ENCODE assay signal across 8 cellular contexts in genomic region chr19:1854542-1855039, GRCh38. TPM values are rescaled to one million over a fixed set of nuclear protein-coding genes. Genes with fewer than 3 reads are reported as not detected.
DNase-seq lines count a peak whose midpoint lies in the region; ATAC-seq, FAIRE-seq and TF ChIP-seq lines count a peak whose summit lies in the region.

No MANE protein-coding gene starts in this region.

- ATAC-seq in A549 (no peak), HG02798 (IDR thresholded peaks at IDR 0.05; ENCODE audit: poor library complexity, unreplicated experiment) (no peak), HG03520 (IDR thresholded peaks at IDR 0.05; ENCODE audit: unreplicated experiment) (no peak)

- intact Hi-C loops in mammary epithelial cell (cut with micrococcal nuclease): no loop called here

- no TSS peak for BruUV-seq in mammary epithelial cell (replicated peaks; lab: Mats Ljungman, UMichigan)

- H4K20me1 ChIP-seq in Loucy (ENCODE audit: insufficient read depth, low read length, poor library complexity, severe bottlenecking) (peaks cover 38% of the 10 kb centered on the region), mammary epithelial cell (ENCODE audit: insufficient read depth, low read length) (peaks cover 7% of the 10 kb centered on the region)

- H4K8ac ChIP-seq in mesenchymal stem cell (ENCODE audit: low read length): peak overlapping the region; percentile 96

- H3K23ac ChIP-seq in mesenchymal stem cell (ENCODE audit: low read length in 2 of 2): peak overlapping the region in 1 of 2 experiments; percentile 67

- H3K79me1 ChIP-seq in mesenchymal stem cell (replicated peaks; ENCODE audit: low read length, poor library complexity, severe bottlenecking): peaks cover 21% of the 10 kb centered on the region

- no peak for TF ChIP-seq RAD21 in A549 (conservative IDR thresholded peaks at IDR 0.05 in 1 of 2, IDR thresholded peaks at IDR 0.05 in 1 of 2)

- H2BK5ac ChIP-seq in mesenchymal stem cell (ENCODE audit: low read depth, low read length, poor library complexity, severe bottlenecking): no peak overlapping the region

- H3K4me1 ChIP-seq in A549: peaks cover 71% of the 10 kb centered on the region
- peaks cover 19% of the 10 kb centered on the region for H3K4me1 ChIP-seq in Loucy (ENCODE audit: insufficient read depth, low read length, poor library complexity, severe bottlenecking)
- peaks cover 67% of the 10 kb centered on the region for H3K4me1 ChIP-seq in mammary epithelial cell (ENCODE audit: insufficient read depth, low read length)
- peaks cover 66% of the 10 kb centered on the region for H3K4me1 ChIP-seq in mesenchymal stem cell (ENCODE audit: control insufficient read depth, insufficient read depth, low read depth, low read length)

- H3K4me3 ChIP-seq in A549 (peak overlapping the region; percentile 30; the same call in 2 of the 3 replicates), Loucy (ENCODE audit: low read length, poor library complexity, severe bottlenecking) (peak overlapping the region; percentile 31), mammary epithelial cell (replicated peaks in 1 of 3; ENCODE audit: insufficient read depth in 1 of 3, low read depth in 2 of 3, low read length in 3 of 3) (peak overlapping the region; percentile 45 to 48 (median 47)), mesenchymal stem cell (ENCODE audit: insufficient read depth in 1 of 2, low read depth in 1 of 2, low read length in 2 of 2) (peak overlapping the region in 1 of 2 experiments; percentile 44)

- no peak for TF ChIP-seq EP300 in A549 (IDR thresholded peaks at IDR 0.05)

- H3K27ac ChIP-seq in A549: peak overlapping the region; percentile 85 to 100
- H3K27ac ChIP-seq in mammary epithelial cell (ENCODE audit: insufficient read depth, low read depth, low read length): peak overlapping the region; percentile 53
- peak overlapping the region; percentile 61 for H3K27ac ChIP-seq in mesenchymal stem cell (ENCODE audit: low read length, poor library complexity, severe bottlenecking)

- H2AFZ ChIP-seq in Loucy (ENCODE audit: low read length) (no peak overlapping the region), mammary epithelial cell (ENCODE audit: low read depth, low read length) (no peak overlapping the region), mesenchymal stem cell (ENCODE audit: low read depth, low read length) (no peak overlapping the region)

- H3K36me3 ChIP-seq in Loucy (ENCODE audit: insufficient read depth, low read length) (no peaks in the 10 kb centered on the region), mammary epithelial cell (ENCODE audit: insufficient read depth, low read length) (no peaks in the 10 kb centered on the region), mesenchymal stem cell (ENCODE audit: control insufficient read depth in 1 of 2, insufficient read depth in 2 of 2, low read depth in 1 of 2, low read length in 2 of 2) (peaks cover 4 to 40% of the 10 kb centered on the region in 2 experiments)

- H3K9me3 ChIP-seq in A549 (no peaks in the 10 kb centered on the region), Loucy (ENCODE audit: insufficient read depth, low read depth, low read length) (no peaks in the 10 kb centered on the region), mammary epithelial cell (replicated peaks; ENCODE audit: insufficient read depth, low read length) (no peaks in the 10 kb centered on the region), mesenchymal stem cell (ENCODE audit: control insufficient read depth, low read length) (no peaks in the 10 kb centered on the region)

- peak overlapping the region; percentile 80 for H2BK120ac ChIP-seq in mesenchymal stem cell (ENCODE audit: low read depth, low read length)

- H3K4me2 ChIP-seq in A549: peak overlapping the region; percentile 99
- H3K4me2 ChIP-seq in Loucy (ENCODE audit: low read depth, low read length, poor library complexity, severe bottlenecking): peak overlapping the region; percentile 61
- peak overlapping the region; percentile 96 for H3K4me2 ChIP-seq in mammary epithelial cell (ENCODE audit: insufficient read depth, low read depth, low read length)
- H3K4me2 ChIP-seq in mesenchymal stem cell (ENCODE audit: low read length, poor library complexity, severe bottlenecking): peak overlapping the region; percentile 51

- H4K91ac ChIP-seq in mesenchymal stem cell (ENCODE audit: low read length): peak overlapping the region; percentile 55

- no peak for FAIRE-seq in A549 (lab: Jason Lieb, UNC)

- H3K79me2 ChIP-seq in Loucy (ENCODE audit: insufficient read depth, low read length) (peaks cover 62% of the 10 kb centered on the region), mammary epithelial cell (ENCODE audit: insufficient read depth, low read length) (peaks cover 93% of the 10 kb centered on the region)

- H2AK5ac ChIP-seq in mesenchymal stem cell (ENCODE audit: low read length, severe bottlenecking): no peak overlapping the region

- H3K9ac ChIP-seq in Loucy (ENCODE audit: low read depth, low read length, poor library complexity, severe bottlenecking): peak overlapping the region; percentile 61
- H3K9ac ChIP-seq in mammary epithelial cell (ENCODE audit: insufficient read depth, low read length): peak overlapping the region; percentile 48
- H3K9ac ChIP-seq in mesenchymal stem cell (ENCODE audit: low read length): peak overlapping the region; percentile 63

- no peak for TF ChIP-seq POLR2A in A549 (IDR thresholded peaks at IDR 0.05; ENCODE audit: low read length)

- H2BK15ac ChIP-seq in mesenchymal stem cell (ENCODE audit: low read depth, poor library complexity, severe bottlenecking): peak overlapping the region; percentile 36

- 53% methylated on average over 15 of the region's 37 CpGs for WGBS in A549 (ENCODE audit: missing lambda C conversion rate)
- 0% methylated on average over 4 of the region's 37 CpGs for WGBS in mammary epithelial cell (ENCODE audit: low coverage, missing lambda C conversion rate)
- 85% methylated on average over 37 of the region's 37 CpGs for WGBS in mesenchymal stem cell

- TF ChIP-seq CTCF in A549 (IDR thresholded peaks at IDR 0.05) (no peak), Loucy (conservative IDR thresholded peaks at IDR 0.05; ENCODE audit: low read length) (no peak), mammary epithelial cell (conservative IDR thresholded peaks at IDR 0.05 in 1 of 2, IDR thresholded peaks at IDR 0.05 in 1 of 2; ENCODE audit: extremely low read depth in 1 of 2, insufficient read depth in 1 of 2, low read depth in 1 of 2, low read length in 2 of 2) (no peak)

- dilution Hi-C loops in mammary epithelial cell (cut with HindIII; ENCODE audit: low sequenced_read_pairs): no loop called here

- peak overlapping the region; percentile 51 to 75 for H2BK12ac ChIP-seq in mesenchymal stem cell (ENCODE audit: low read length in 2 of 2)

- no peaks in the 10 kb centered on the region for H3K27me3 ChIP-seq in Loucy (ENCODE audit: insufficient read depth, low read length, poor library complexity, severe bottlenecking)
- no peaks in the 10 kb centered on the region for H3K27me3 ChIP-seq in mammary epithelial cell (ENCODE audit: insufficient read depth, low read length)
- no peaks in the 10 kb centered on the region for H3K27me3 ChIP-seq in mesenchymal stem cell (ENCODE audit: control insufficient read depth in 1 of 2, insufficient read depth in 1 of 2, low read length in 2 of 2)

- in situ Hi-C loops in mammary epithelial cell (cut with MboI; ENCODE audit: low sequenced_read_pairs in 2 of 2): no loop called here

- POLR2A ChIA-PET in A549 (lab: Yijun Ruan, JAX): interaction anchor here (0.6 to 1.0 kb wide), 4 partner anchors 11 to 610 kb away, joined by 3 to 4 read pairs (median 4); no protein-coding TSS in a partner anchor
- POLR2A ChIA-PET in HEK293T (lab: Yijun Ruan, JAX): interaction anchor here (1.2 kb wide), 1 partner anchor 20 kb away, joined by 3 read pairs; no protein-coding TSS in a partner anchor

- H3K18ac ChIP-seq in mesenchymal stem cell (ENCODE audit: low read depth in 1 of 2, low read length in 2 of 2): peak overlapping the region; percentile 56 to 95

- peak overlapping the region; percentile 83 to 95 for H3K4ac ChIP-seq in mesenchymal stem cell (ENCODE audit: low read depth in 1 of 2, low read length in 2 of 2)

- H3K14ac ChIP-seq in mesenchymal stem cell (ENCODE audit: low read length in 2 of 2): peak overlapping the region in 1 of 2 experiments; percentile 38

- H3K9me2 ChIP-seq in Loucy (replicated peaks; ENCODE audit: low read depth, low read length): no peaks in the 10 kb centered on the region

- DNase-seq in A549 (ENCODE audit: low read depth in 1 of 2, low spot score in 1 of 2): no peak
- no peak for DNase-seq in mammary epithelial cell
- no peak for DNase-seq in mesenchymal stem cell
- DNase-seq in DMS53 (lab: John Stamatoyannopoulos, UW): no peak
- no peak for DNase-seq in HEK293T (ENCODE audit: extremely low spot score)

- H3F3A ChIP-seq in Loucy (ENCODE audit: low read depth): no peaks in the 10 kb centered on the region

- CTCF ChIA-PET in A549 (lab: Yijun Ruan, JAX): interaction anchor here (0.8 to 7.4 kb wide), 4 partner anchors 10 to 27 kb away, joined by 4 to 60 read pairs (median 6); no protein-coding TSS in a partner anchor
- CTCF ChIA-PET in mammary epithelial cell (lab: Charles Lee; ENCODE audit: low non-redundant PET): interaction anchor here (0.7 kb wide), 1 partner anchor 11 kb away, joined by 4 read pairs; no protein-coding TSS in a partner anchor
- CTCF ChIA-PET in HEK293T (lab: Yijun Ruan, JAX): interaction anchor here (1.4 kb wide), 1 partner anchor 17 kb away, joined by 8 read pairs; no protein-coding TSS in a partner anchor

RNA-seq across cellular contexts. Expression of gene REXO1, which starts 6.3 kb away (rescaled TPM):
- 5.6 and 7.3 TPM in 2 replicates for polyA plus RNA-seq in A549 (2011; rRNA removed)
- 25.2 and 29.8 TPM in 2 replicates for polyA plus RNA-seq in A549 (2012; cell fraction: cytosol; rRNA removed)
- 73.2 and 590 TPM in 2 replicates for polyA plus RNA-seq in A549 (2012; cell fraction: nucleus; rRNA removed)
- polyA plus RNA-seq in A549 (2017; fragmentation: RNase III; extraction: RNeasy Plus Mini Kit Qiagen cat#74134 plus additional on column Dnase treatment): 13.8 to 15.6 TPM (median 14.5 TPM) in 3 replicates
- 5.5 and 18.1 TPM in 2 replicates for polyA minus RNA-seq in A549 (2011; rRNA and poly(A)+ RNA removed)
- total RNA-seq in mammary epithelial cell: 10 to 100 TPM; 11.3 to 41.0 TPM
- polyA plus RNA-seq in mammary epithelial cell: 22.4 TPM
- 29.8 TPM for polyA minus RNA-seq in mammary epithelial cell
- polyA plus RNA-seq in mesenchymal stem cell (2013, experiment 1 of 2): 16.0 TPM
- 14.2 TPM for polyA plus RNA-seq in mesenchymal stem cell (2013, experiment 2 of 2)

RNA-seq across cellular contexts. Expression of gene KLF16, which starts 8.8 kb away (rescaled TPM):
- 4.1 and 5.8 TPM in 2 replicates for polyA plus RNA-seq in A549 (2011; rRNA removed)
- 22.9 and 43.9 TPM in 2 replicates for polyA plus RNA-seq in A549 (2012; cell fraction: cytosol; rRNA removed)
- 36.5 and 74.1 TPM in 2 replicates for polyA plus RNA-seq in A549 (2012; cell fraction: nucleus; rRNA removed)
- 23.9 to 28.0 TPM (median 25.7 TPM) in 3 replicates for polyA plus RNA-seq in A549 (2017; fragmentation: RNase III; extraction: RNeasy Plus Mini Kit Qiagen cat#74134 plus additional on column Dnase treatment)
- 2.7 and 4.3 TPM in 2 replicates for polyA minus RNA-seq in A549 (2011; rRNA and poly(A)+ RNA removed)
- total RNA-seq in mammary epithelial cell: 10 to 100 TPM; 13.7 to 56.2 TPM
- polyA plus RNA-seq in mammary epithelial cell: 11.9 TPM
- 11.0 TPM for polyA minus RNA-seq in mammary epithelial cell
- polyA plus RNA-seq in mesenchymal stem cell (2013, experiment 1 of 2): 25.8 TPM
- 28.0 TPM for polyA plus RNA-seq in mesenchymal stem cell (2013, experiment 2 of 2)

RNA-seq across cellular contexts. Expression of gene ABHD17A, which starts 30.7 kb away (rescaled TPM):
- polyA plus RNA-seq in A549 (2011; rRNA removed): 12.8 and 14.8 TPM in 2 replicates
- 38.5 and 63.7 TPM in 2 replicates for polyA plus RNA-seq in A549 (2012; cell fraction: cytosol; rRNA removed)
- 70.9 and 111 TPM in 2 replicates for polyA plus RNA-seq in A549 (2012; cell fraction: nucleus; rRNA removed)
- polyA plus RNA-seq in A549 (2017; fragmentation: RNase III; extraction: RNeasy Plus Mini Kit Qiagen cat#74134 plus additional on column Dnase treatment): 20.9 to 23.1 TPM (median 21.7 TPM) in 3 replicates
- 4.3 and 5.5 TPM in 2 replicates for polyA minus RNA-seq in A549 (2011; rRNA and poly(A)+ RNA removed)
- total RNA-seq in mammary epithelial cell: 10 to 100 TPM; 46.2 to 61.5 TPM
- 56.8 TPM for polyA plus RNA-seq in mammary epithelial cell
- 7.2 TPM for polyA minus RNA-seq in mammary epithelial cell
- 60.5 TPM for polyA plus RNA-seq in mesenchymal stem cell (2013, experiment 1 of 2)
- polyA plus RNA-seq in mesenchymal stem cell (2013, experiment 2 of 2): 60.5 TPM

RNA-seq across cellular contexts. Expression of gene ATP8B3, which starts 42.5 kb away (rescaled TPM):
- polyA plus RNA-seq in A549 (2011; rRNA removed) (2.7 and 4.7 TPM in 2 replicates), A549 (2017; fragmentation: RNase III; extraction: RNeasy Plus Mini Kit Qiagen cat#74134 plus additional on column Dnase treatment) (3.2 to 4.2 TPM (median 3.9 TPM) in 3 replicates), mammary epithelial cell (5.3 TPM)
- 4.8 and 6.9 TPM in 2 replicates for polyA plus RNA-seq in A549 (2012; cell fraction: cytosol; rRNA removed)
- polyA plus RNA-seq in A549 (2012; cell fraction: nucleus; rRNA removed): 19.2 and 19.8 TPM in 2 replicates
- polyA minus RNA-seq in A549 (2011; rRNA and poly(A)+ RNA removed): 4.5 and 6.4 TPM in 2 replicates
- total RNA-seq in mammary epithelial cell: 1 to 10 TPM; 1.0 to 2.7 TPM
- polyA minus RNA-seq in mammary epithelial cell: 10.5 TPM
- 3.5 TPM for polyA plus RNA-seq in mesenchymal stem cell (2013, experiment 1 of 2)
- polyA plus RNA-seq in mesenchymal stem cell (2013, experiment 2 of 2): 3.2 TPM

RNA-seq across cellular contexts. Expression of gene ADAT3, which starts 50.6 kb away (rescaled TPM):
- polyA plus RNA-seq in A549 (2011; rRNA removed): 0.65 and 0.66 TPM in 2 replicates
- 4.3 and 7.9 TPM in 2 replicates for polyA plus RNA-seq in A549 (2012; cell fraction: cytosol; rRNA removed)
- 9.1 and 18.1 TPM in 2 replicates for polyA plus RNA-seq in A549 (2012; cell fraction: nucleus; rRNA removed)
- polyA plus RNA-seq in A549 (2017; fragmentation: RNase III; extraction: RNeasy Plus Mini Kit Qiagen cat#74134 plus additional on column Dnase treatment): 4.2 to 5.6 TPM (median 5.3 TPM) in 3 replicates
- 0.58 and 1.3 TPM in 2 replicates for polyA minus RNA-seq in A549 (2011; rRNA and poly(A)+ RNA removed)
- total RNA-seq in mammary epithelial cell: 1 to 10 TPM; 3.5 to 7.3 TPM
- 1.7 TPM for polyA plus RNA-seq in mammary epithelial cell
- not detected for polyA minus RNA-seq in mammary epithelial cell
- 4.9 TPM for polyA plus RNA-seq in mesenchymal stem cell (2013, experiment 1 of 2)
- polyA plus RNA-seq in mesenchymal stem cell (2013, experiment 2 of 2): 4.9 TPM
